Comparison of ENCODE assay signal across 1 cellular context in genomic region chr16:1198671-1199341, GRCh38.
TF ChIP-seq lines count a peak whose summit lies in the region.

No MANE protein-coding gene starts in this region.

TF ChIP-seq in HEK293, 187 proteins besides CTCF, POLR2A, EP300 and RAD21 (continued from another document):
- TF ChIP-seq, protein P1, sequence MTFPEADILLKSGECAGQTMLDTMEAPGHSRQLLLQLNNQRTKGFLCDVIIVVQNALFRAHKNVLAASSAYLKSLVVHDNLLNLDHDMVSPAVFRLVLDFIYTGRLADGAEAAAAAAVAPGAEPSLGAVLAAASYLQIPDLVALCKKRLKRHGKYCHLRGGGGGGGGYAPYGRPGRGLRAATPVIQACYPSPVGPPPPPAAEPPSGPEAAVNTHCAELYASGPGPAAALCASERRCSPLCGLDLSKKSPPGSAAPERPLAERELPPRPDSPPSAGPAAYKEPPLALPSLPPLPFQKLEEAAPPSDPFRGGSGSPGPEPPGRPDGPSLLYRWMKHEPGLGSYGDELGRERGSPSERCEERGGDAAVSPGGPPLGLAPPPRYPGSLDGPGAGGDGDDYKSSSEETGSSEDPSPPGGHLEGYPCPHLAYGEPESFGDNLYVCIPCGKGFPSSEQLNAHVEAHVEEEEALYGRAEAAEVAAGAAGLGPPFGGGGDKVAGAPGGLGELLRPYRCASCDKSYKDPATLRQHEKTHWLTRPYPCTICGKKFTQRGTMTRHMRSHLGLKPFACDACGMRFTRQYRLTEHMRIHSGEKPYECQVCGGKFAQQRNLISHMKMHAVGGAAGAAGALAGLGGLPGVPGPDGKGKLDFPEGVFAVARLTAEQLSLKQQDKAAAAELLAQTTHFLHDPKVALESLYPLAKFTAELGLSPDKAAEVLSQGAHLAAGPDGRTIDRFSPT (tag by site-specific recombination; IDR thresholded peaks at IDR 0.05), result peak; percentile 67
- TF ChIP-seq KLF1 (tag by site-specific recombination; IDR thresholded peaks at IDR 0.05), result peak; percentile 52
- TF ChIP-seq SP2 (tag by site-specific recombination; IDR thresholded peaks at IDR 0.05), result peak; percentile 36
